ENCODE assay signal across 9 cellular contexts in genomic region chr21:36706951-36707762, GRCh38. TPM values are rescaled to one million over a fixed set of nuclear protein-coding genes. Genes with fewer than 3 reads are reported as not detected.
DNase-seq lines count a peak whose midpoint lies in the region; TF ChIP-seq lines count a peak whose summit lies in the region.
"Had no signal": no experiment of that assay in that cellular context is flagged by ENCODE, and none has a peak within 500 bp of the region (broad histone marks: within the 10 kb centered on the region; RNA-seq: fewer than 3 reads in every experiment).

No MANE protein-coding gene starts in this region.

- H3K27ac ChIP-seq in neural progenitor cell: no peak overlapping the region

- H3K4me1 Mint-ChIP-seq in neural progenitor cell: peaks cover 28% of the 10 kb centered on the region

- no peak overlapping the region for H3K9ac ChIP-seq in Loucy (ENCODE audit: low read depth, low read length, poor library complexity, severe bottlenecking)
- H3K9ac ChIP-seq in neural progenitor cell: no peak overlapping the region

- H3K9me2 ChIP-seq in Loucy (replicated peaks; ENCODE audit: low read depth, low read length): no peaks in the 10 kb centered on the region

- DNase-seq in GM10266 (ENCODE audit: extremely low spot score): peak; percentile 45
- DNase-seq in ecto neural progenitor cell (ENCODE audit: low spot score): peak; percentile 72
- DNase-seq in neural progenitor cell (ENCODE audit: low spot score): peak; percentile 77
- no peak for DNase-seq in NCI-H1694 (lab: John Stamatoyannopoulos, UW)
- DNase-seq in NCI-H2029 (lab: John Stamatoyannopoulos, UW): no peak
- no peak for DNase-seq in NCI-H2107 treated with DMSO at 0.1 percent for 48 hours (lab: John Stamatoyannopoulos, UW; ENCODE audit: unreplicated experiment)

- TF ChIP-seq CTCF in GM10266 (IDR thresholded peaks at IDR 0.05; ENCODE audit: control insufficient read depth, insufficient read depth, low read depth, missing control alignments) (peak; percentile 7), Loucy (conservative IDR thresholded peaks at IDR 0.05; ENCODE audit: low read length) (no peak), neural progenitor cell (IDR thresholded peaks at IDR 0.05) (peak; percentile 30)

- H3K4me2 ChIP-seq in Loucy (ENCODE audit: low read depth, low read length, poor library complexity, severe bottlenecking) (peak overlapping the region; percentile 75), neural progenitor cell (peak overlapping the region; percentile 64)

- no peaks in the 10 kb centered on the region for H3K79me2 ChIP-seq in Loucy (ENCODE audit: insufficient read depth, low read length)
- H3K79me2 ChIP-seq in neural progenitor cell (ENCODE audit: low read depth): no peaks in the 10 kb centered on the region

- H3K4me3 ChIP-seq in Loucy (ENCODE audit: low read length, poor library complexity, severe bottlenecking) (peak overlapping the region; percentile 57), neural progenitor cell (peak overlapping the region; percentile 27)

- peak overlapping the region; percentile 68 for H3K4me3 Mint-ChIP-seq in neural progenitor cell

- H2AFZ ChIP-seq in Loucy (ENCODE audit: low read length) (peak overlapping the region; percentile 68; the same call in 1 of the 2 replicates), neural progenitor cell (replicated peaks) (no peak overlapping the region)

- H3K4me1 ChIP-seq in Loucy (ENCODE audit: insufficient read depth, low read length, poor library complexity, severe bottlenecking): peaks cover 20% of the 10 kb centered on the region
- peaks cover 37% of the 10 kb centered on the region for H3K4me1 ChIP-seq in neural progenitor cell

- H3F3A ChIP-seq in Loucy (ENCODE audit: low read depth): no peaks in the 10 kb centered on the region
- peaks cover 22% of the 10 kb centered on the region for H3F3A ChIP-seq in neural progenitor cell (ENCODE audit: low read depth)

- H3K9me3 ChIP-seq in Loucy (ENCODE audit: insufficient read depth, low read depth, low read length): no peaks in the 10 kb centered on the region
- no peaks in the 10 kb centered on the region for H3K9me3 ChIP-seq in neural progenitor cell (ENCODE audit: low read depth)

- no peak overlapping the region for H3K27ac Mint-ChIP-seq in neural progenitor cell

- H3K36me3 Mint-ChIP-seq in neural progenitor cell: no peaks in the 10 kb centered on the region

- H3K27me3 ChIP-seq in Loucy (ENCODE audit: insufficient read depth, low read length, poor library complexity, severe bottlenecking) (no peaks in the 10 kb centered on the region), neural progenitor cell (peaks cover 100% of the 10 kb centered on the region)

- peaks cover 2% of the 10 kb centered on the region for H3K9me3 Mint-ChIP-seq in neural progenitor cell

- H4K20me1 ChIP-seq in Loucy (ENCODE audit: insufficient read depth, low read length, poor library complexity, severe bottlenecking) (no peaks in the 10 kb centered on the region), neural progenitor cell (ENCODE audit: low read depth) (peaks cover 82% of the 10 kb centered on the region)

- H3K36me3 ChIP-seq in Loucy (ENCODE audit: insufficient read depth, low read length) (no peaks in the 10 kb centered on the region), neural progenitor cell (no peaks in the 10 kb centered on the region)

- peaks cover 88% of the 10 kb centered on the region for H3K27me3 Mint-ChIP-seq in neural progenitor cell (ENCODE audit: insufficient read depth, low read depth)

RNA-seq across cellular contexts. Expression of gene SIM2, which starts 8.2 kb away (rescaled TPM):
- total RNA-seq in neural progenitor cell (ENCODE audit: low replicate concordance): not detected in 2 replicates
- total RNA-seq: mononuclear cell, subcutaneous adipose tissue had no signal

Comparison
In these comparisons a context has a peak if more than half of its experiments do, and no peak if none do; other contexts are left out.
1. DNase-seq: peak in GM10266 (single experiment), ecto neural progenitor cell (single experiment) and neural progenitor cell (single experiment); none in NCI-H1694 (single experiment), NCI-H2029 (single experiment) and NCI-H2107 treated with DMSO at 0.1 percent for 48 hours (single experiment).